In genomic region chr20:48455606-48456360, GRCh38 we compare ENCODE assay signal across 21 cellular contexts.
DNase-seq lines count a peak whose midpoint lies in the region; ATAC-seq, FAIRE-seq and TF ChIP-seq lines count a peak whose summit lies in the region.
"Had no signal": no experiment of that assay in that cellular context is flagged by ENCODE, and none has a peak within 500 bp of the region (broad histone marks: within the 10 kb centered on the region; RNA-seq: fewer than 3 reads in every experiment).

No MANE protein-coding gene starts in this region.

- no peak overlapping the region for H3K4ac ChIP-seq in H1 (replicated peaks; ENCODE audit: insufficient read length, low read depth, low read length)

- CTCF ChIA-PET in H1 (lab: Charles Lee; ENCODE audit: partially characterized antibody), result interaction anchor here (0.7 to 1.0 kb wide), 2 partner anchors 165 to 530 kb away, joined by 3 to 5 read pairs; no protein-coding TSS in a partner anchor

- H3F3A ChIP-seq in GM23338 (replicated peaks; ENCODE audit: low read depth), result no peaks in the 10 kb centered on the region

- POLR2A ChIA-PET in H1 (lab: Charles Lee; ENCODE audit: partially characterized antibody), result no interaction called here

- H3K4me2 ChIP-seq in GM23338 (no peak overlapping the region), H1 (ENCODE audit: insufficient read depth in 1 of 2, low read depth in 2 of 2, low read length in 2 of 2) (no peak overlapping the region)

- H2BK15ac ChIP-seq in H1 (ENCODE audit: low read length), result no peak overlapping the region

- no peaks in the 10 kb centered on the region for H3K79me1 ChIP-seq in H1 (ENCODE audit: low read depth, low read length)

- no peak for TF ChIP-seq RAD21 in H1 (IDR thresholded peaks at IDR 0.05 in 1 of 2, conservative IDR thresholded peaks at IDR 0.05 in 1 of 2; ENCODE audit: low read depth in 2 of 2, low read length in 2 of 2)

- H2AFZ ChIP-seq in GM23338 (peak overlapping the region; percentile 78; the same call in 1 of the 2 replicates), H1 (ENCODE audit: low read length) (0 out of 2 replicates have a peak overlapping the region, but pooled peaks have one; percentile 45)

- H4K91ac ChIP-seq in H1 (replicated peaks; ENCODE audit: insufficient read length, low read length), result peak overlapping the region; percentile 46

- FAIRE-seq in H1 (lab: Jason Lieb, UNC), result no peak
- FAIRE-seq: H54, RCC 7860 had no signal

- no peaks in the 10 kb centered on the region for H3K36me3 Mint-ChIP-seq in GM23338 (ENCODE audit: low read depth)
- H3K36me3 Mint-ChIP-seq: activated naive CD8-positive, alpha-beta T cell treated with anti-CD3 and anti-CD28 coated beads for 36 hours had no signal

- no peaks in the 10 kb centered on the region for H3K27me3 ChIP-seq in GM23338 (ENCODE audit: insufficient read depth)
- H3K27me3 ChIP-seq in H1 (replicated peaks in 1 of 4; ENCODE audit: control insufficient read depth in 3 of 4, extremely low read depth in 1 of 4, insufficient read depth in 3 of 4, low read length in 3 of 4), result no peaks in the 10 kb centered on the region
- H3K27me3 ChIP-seq: body of pancreas had no signal

- peak; percentile 20 for ATAC-seq in GM23338
- ATAC-seq: activated T-cell treated with anti-CD3 and anti-CD28 coated beads, Interleukin-2, amount 50 U/mL, for 4 hours; body of pancreas; left ventricle myocardium superior; psoas muscle had no signal

- H3K9me2 ChIP-seq in GM23338 (ENCODE audit: insufficient read depth), result no peaks in the 10 kb centered on the region

- no peak overlapping the region for H3K9ac ChIP-seq in H1 (replicated peaks in 1 of 4; ENCODE audit: extremely low read depth in 1 of 4, low read depth in 3 of 4, low read length in 3 of 4)

- H3K23me2 ChIP-seq in H1 (ENCODE audit: low read depth, low read length), result 0 out of 2 replicates have a peak, but pooled peaks cover 2% of the 10 kb centered on the region

- no peak overlapping the region for H3K27ac Mint-ChIP-seq in GM23338
- H3K27ac Mint-ChIP-seq: activated CD4-positive, alpha-beta memory T cell treated with anti-CD3 and anti-CD28 coated beads, Interleukin-2, amount 10 ng/mL, durations not matched to agents 7 days and 5 days; activated naive CD8-positive, alpha-beta T cell treated with anti-CD3 and anti-CD28 coated beads for 36 hours had no signal

- TF ChIP-seq CTCF in GM23338 (conservative IDR thresholded peaks at IDR 0.05; ENCODE audit: low read depth in 2 of 2) (no peak), H1 (IDR thresholded peaks at IDR 0.05; ENCODE audit: control extremely low read depth in 1 of 3, insufficient read depth in 1 of 3, low read depth in 1 of 3, low read length in 3 of 3) (no peak), GM10266 (IDR thresholded peaks at IDR 0.05; ENCODE audit: control insufficient read depth, insufficient read depth, low read depth, missing control alignments) (no peak)

- H3K4me1 ChIP-seq in GM23338 (ENCODE audit: insufficient read depth), result peaks cover 3% of the 10 kb centered on the region
- H3K4me1 ChIP-seq in H1 (replicated peaks in 1 of 4; ENCODE audit: control insufficient read depth in 3 of 4, insufficient read depth in 4 of 4, low read length in 3 of 4), result peaks cover 0 to 13% (median 4%) of the 10 kb centered on the region in 4 experiments; a peak in 4 of 7 replicates
- H3K4me1 ChIP-seq: body of pancreas, esophagus muscularis mucosa, psoas muscle, spleen had no signal

- DNase-seq in GM23338 (ENCODE audit: low spot score) (no peak), NCI-H2227 treated with DMSO at 0.1 percent for 48 hours (lab: John Stamatoyannopoulos, UW) (peak; percentile 29), H1 (ENCODE audit: low read depth in 1 of 2, low spot score in 2 of 2) (no peak), posterior vena cava (ENCODE audit: low spot score) (peak; percentile 66), GM10266 (ENCODE audit: extremely low spot score) (no peak), KG1 (lab: John Stamatoyannopoulos, UW) (no peak), SHP77 treated with DMSO at 0.1 percent for 48 hours (lab: John Stamatoyannopoulos, UW) (no peak)
- DNase-seq: activated CD4-positive, alpha-beta memory T cell treated with anti-CD3 and anti-CD28 coated beads, Interleukin-2, amount 10 ng/mL, durations not matched to agents 7 days and 5 days; activated naive CD8-positive, alpha-beta T cell treated with anti-CD3 and anti-CD28 coated beads for 36 hours; activated T-cell treated with anti-CD3 and anti-CD28 coated beads, Interleukin-2, amount 50 U/mL, for 4 hours; body of pancreas; Karpas-422; left ventricle myocardium superior; NCI-H526 treated with DMSO at 0.1 percent for 48 hours; psoas muscle; spleen; SW 1271 had no signal

- no peak overlapping the region for H2BK20ac ChIP-seq in H1 (ENCODE audit: low read length)

- no peak overlapping the region for H3K14ac ChIP-seq in H1 (ENCODE audit: insufficient read length)

- no peak overlapping the region for H2AK5ac ChIP-seq in H1 (ENCODE audit: low read depth, low read length)

- H3K4me3 ChIP-seq in GM23338, result no peak overlapping the region
- H3K4me3 ChIP-seq in H1 (ENCODE audit: extremely low read depth in 1 of 4, insufficient read depth in 2 of 4, low read depth in 3 of 4, low read length in 4 of 4), result no peak overlapping the region
- H3K4me3 ChIP-seq: body of pancreas, esophagus muscularis mucosa, psoas muscle, spleen had no signal

- H4K20me1 ChIP-seq in GM23338 (replicated peaks; ENCODE audit: insufficient read depth), result no peaks in the 10 kb centered on the region
- H4K20me1 ChIP-seq in H1 (replicated peaks in 1 of 2; ENCODE audit: control insufficient read depth in 1 of 2, insufficient read depth in 2 of 2, low read length in 2 of 2), result no peaks in the 10 kb centered on the region

- H3K4me3 Mint-ChIP-seq in GM23338, result no peak overlapping the region
- H3K4me3 Mint-ChIP-seq: activated CD4-positive, alpha-beta memory T cell treated with anti-CD3 and anti-CD28 coated beads, Interleukin-2, amount 10 ng/mL, durations not matched to agents 7 days and 5 days; activated naive CD8-positive, alpha-beta T cell treated with anti-CD3 and anti-CD28 coated beads for 36 hours; activated T-cell treated with anti-CD3 and anti-CD28 coated beads, Interleukin-2, amount 50 U/mL, for 4 hours had no signal

- H3K18ac ChIP-seq in H1 (ENCODE audit: extremely low read depth, low read length), result no peak overlapping the region

- peak overlapping the region; percentile 3; the same call in 1 of the 2 replicates for H4K8ac ChIP-seq in H1 (ENCODE audit: extremely low read depth, insufficient read depth, low read length)

- H3K36me3 ChIP-seq in GM23338 (ENCODE audit: insufficient read depth) (no peaks in the 10 kb centered on the region), H1 (ENCODE audit: control insufficient read depth in 2 of 4, insufficient read depth in 4 of 4, low read length in 3 of 4) (no peaks in the 10 kb centered on the region; a peak in 1 of 8 replicates)
- H3K36me3 ChIP-seq: esophagus muscularis mucosa, spleen had no signal

- no peak overlapping the region for H3K23ac ChIP-seq in H1 (ENCODE audit: insufficient read length)

- no peak overlapping the region for H2BK120ac ChIP-seq in H1 (replicated peaks; ENCODE audit: low read depth, low read length)

- no peaks in the 10 kb centered on the region for H3K9me3 Mint-ChIP-seq in GM23338
- H3K9me3 Mint-ChIP-seq: activated CD4-positive, alpha-beta memory T cell treated with anti-CD3 and anti-CD28 coated beads, Interleukin-2, amount 10 ng/mL, durations not matched to agents 7 days and 5 days; activated naive CD8-positive, alpha-beta T cell treated with anti-CD3 and anti-CD28 coated beads for 36 hours; activated T-cell treated with anti-CD3 and anti-CD28 coated beads, Interleukin-2, amount 50 U/mL, for 4 hours had no signal

- H3K79me2 ChIP-seq in GM23338 (replicated peaks; ENCODE audit: insufficient read depth) (no peaks in the 10 kb centered on the region), H1 (ENCODE audit: control insufficient read depth in 1 of 2, insufficient read depth in 2 of 2, low read length in 2 of 2) (no peaks in the 10 kb centered on the region)

- no peak overlapping the region for H2BK5ac ChIP-seq in H1 (ENCODE audit: low read depth, low read length)

- peaks cover 5% of the 10 kb centered on the region for H3K27me3 Mint-ChIP-seq in GM23338 (ENCODE audit: insufficient read depth, low read depth, poor library complexity)

- intact Hi-C loops in posterior vena cava (cut with DNase I), result no loop called here

- H3K27ac ChIP-seq in GM23338 (ENCODE audit: low read depth) (no peak overlapping the region), H1 (ENCODE audit: low read depth, low read length) (no peak overlapping the region)
- H3K27ac ChIP-seq: body of pancreas, esophagus muscularis mucosa, HL-60, psoas muscle, spleen had no signal

- H2BK12ac ChIP-seq in H1 (ENCODE audit: low read depth, low read length), result 0 out of 2 replicates have a peak overlapping the region, but pooled peaks have one; percentile 23

- TF ChIP-seq EP300 in H1 (IDR thresholded peaks at IDR 0.05; ENCODE audit: borderline replicate concordance in 1 of 2, low read depth in 2 of 2, low read length in 2 of 2), result no peak

- TF ChIP-seq POLR2A in H1 (IDR thresholded peaks at IDR 0.05; ENCODE audit: control extremely low read depth in 1 of 2, low read depth in 2 of 2, low read length in 2 of 2), result no peak

- H3K56ac ChIP-seq in H1 (replicated peaks; ENCODE audit: insufficient read length, low read depth, low read length), result no peak overlapping the region

- H3K9me3 ChIP-seq in H1 (ENCODE audit: insufficient read depth in 2 of 2, low read depth in 1 of 2, low read length in 1 of 2), result peaks cover 0 to under 1% of the 10 kb centered on the region in 2 experiments; a peak in 1 of 4 replicates
- H3K9me3 ChIP-seq: body of pancreas, esophagus muscularis mucosa, psoas muscle, spleen had no signal

- H4K5ac ChIP-seq in H1 (ENCODE audit: insufficient read length, low read depth, low read length), result no peak overlapping the region

- peaks cover 14% of the 10 kb centered on the region for H3K4me1 Mint-ChIP-seq in GM23338
- H3K4me1 Mint-ChIP-seq: activated CD4-positive, alpha-beta memory T cell treated with anti-CD3 and anti-CD28 coated beads, Interleukin-2, amount 10 ng/mL, durations not matched to agents 7 days and 5 days had no signal

- WGBS in H1 (ENCODE audit: extremely low coverage in 1 of 2, insufficient coverage in 1 of 2, insufficient read length in 1 of 2, insufficient replicate concordance in 2 of 2, low coverage in 1 of 2, low lambda C conversion rate in 2 of 2, missing lambda C conversion rate in 1 of 2), 2 experiments, result 87% methylated on average over 16 of the region's 16 CpGs; no CpG with 5 or more reads in 1 of the 2 experiments

TF ChIP-seq in GM23338, 12 proteins besides CTCF, POLR2A, EP300 and RAD21 (continues in another document):
- no peak for TF ChIP-seq NANOG (IDR thresholded peaks at IDR 0.05; ENCODE audit: borderline replicate concordance)
- TF ChIP-seq EZH2 (IDR thresholded peaks at IDR 0.05; ENCODE audit: low read depth, unreplicated experiment), result no peak

TF ChIP-seq in H1, 55 proteins besides CTCF, POLR2A, EP300 and RAD21 (continues in another document):
- TF ChIP-seq SAP30 (IDR thresholded peaks at IDR 0.05; ENCODE audit: insufficient read depth, insufficient replicate concordance, low read length) (no peak), BRCA1 (IDR thresholded peaks at IDR 0.05; ENCODE audit: low read depth, low read length) (no peak), HDAC2 (IDR thresholded peaks at IDR 0.05; ENCODE audit: borderline replicate concordance in 1 of 2, low read depth in 2 of 2, low read length in 2 of 2) (no peak), GTF2F1 (IDR thresholded peaks at IDR 0.05; ENCODE audit: borderline replicate concordance, low read depth, low read length) (no peak)

Comparison
In these comparisons a context has a peak if more than half of its experiments do, and no peak if none do; other contexts are left out.
1. DNase-seq: peak in NCI-H2227 treated with DMSO at 0.1 percent for 48 hours (single experiment) and posterior vena cava (single experiment); none in GM23338 (single experiment), H1 (0 of 2), GM10266 (single experiment), KG1 (single experiment) and SHP77 treated with DMSO at 0.1 percent for 48 hours (single experiment).